ENCODE assay signal across 8 cellular contexts in the genomic region with DNA sequence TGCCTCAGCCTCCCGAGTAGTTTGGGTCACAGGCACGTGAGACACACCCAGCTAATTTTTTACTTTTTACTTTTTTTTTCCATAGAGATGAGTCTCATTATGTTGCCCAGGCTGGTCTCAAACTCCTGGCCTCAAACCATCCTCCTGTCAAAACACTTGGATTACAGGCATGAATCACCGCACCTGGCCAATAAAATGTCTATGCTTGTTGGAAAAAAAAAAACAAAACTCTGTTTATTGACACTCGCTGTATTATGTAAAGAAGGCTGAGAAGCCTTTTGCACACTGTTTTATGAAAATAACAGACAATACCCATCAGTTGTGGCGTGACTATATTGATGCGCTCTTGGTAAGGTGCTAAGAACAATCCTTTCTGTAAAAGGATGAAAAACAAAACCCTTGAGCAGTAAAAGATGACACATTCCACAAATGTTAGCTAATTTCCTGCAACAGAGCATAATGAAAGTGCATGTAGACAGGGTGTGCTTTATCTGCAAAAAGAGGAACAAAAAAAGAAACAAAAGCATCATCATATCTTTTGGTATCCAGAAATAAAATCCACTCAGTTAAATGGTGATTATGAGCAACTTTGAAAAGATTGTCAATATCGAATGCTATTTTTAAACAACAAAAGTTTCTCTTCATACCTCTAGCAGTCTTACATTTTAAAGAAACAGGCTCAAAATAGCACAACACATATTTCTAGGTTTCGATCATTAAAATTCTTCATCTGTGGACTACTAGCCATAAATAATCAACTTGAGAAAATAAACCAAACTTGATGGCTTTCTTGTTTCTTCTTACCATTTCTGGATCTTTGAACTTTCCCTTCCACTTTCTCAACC.
DNase-seq lines count a peak whose midpoint lies in the region; ATAC-seq and TF ChIP-seq lines count a peak whose summit lies in the region.
"Had no signal": no experiment of that assay in that cellular context is flagged by ENCODE, and none has a peak within 500 bp of the region (broad histone marks: within the 10 kb centered on the region; RNA-seq: fewer than 3 reads in every experiment).

No MANE protein-coding gene starts in this region.

- peaks cover 0 to 4% of the 10 kb centered on the region in 2 donors for H3K27me3 Mint-ChIP-seq in stimulated activated naive B cell treated with anti-CD40 and anti-IgM and Interleukin-4, amounts not matched to agents 10 μg/mL and 1 μg/mL and 100 μg/mL, for 72 hours

- H3K27ac Mint-ChIP-seq in stimulated activated naive B cell treated with anti-CD40 and anti-IgM and Interleukin-4, amounts not matched to agents 10 μg/mL and 1 μg/mL and 100 μg/mL, for 72 hours: no peak overlapping the region

- H3K36me3 Mint-ChIP-seq in stimulated activated naive B cell treated with anti-CD40 and anti-IgM and Interleukin-4, amounts not matched to agents 10 μg/mL and 1 μg/mL and 100 μg/mL, for 72 hours: no peaks in the 10 kb centered on the region

- DNase-seq in RWPE2 (ENCODE audit: low spot score) (no peak), NCI-H345 treated with DMSO at 0.1 percent for 48 hours (lab: John Stamatoyannopoulos, UW; ENCODE audit: unreplicated experiment) (no peak), NCI-H510A treated with DMSO at 0.1 percent for 48 hours (lab: John Stamatoyannopoulos, UW) (no peak)
- DNase-seq in stimulated activated naive B cell treated with anti-CD40 and anti-IgM and Interleukin-4, amounts not matched to agents 10 μg/mL and 1 μg/mL and 100 μg/mL, for 72 hours: no peak
- no peak for DNase-seq in NK-92 treated with Interleukin-12 subunit alpha and Interleukin-12 subunit beta, amount 100 ng/mL, for 24 hours (lab: John Stamatoyannopoulos, UW)

- H3K36me3 ChIP-seq in RWPE2 (ENCODE audit: low read depth): no peaks in the 10 kb centered on the region

- H3K4me3 ChIP-seq in RWPE2 (ENCODE audit: severe bottlenecking): no peak overlapping the region
- H3K4me3 ChIP-seq: SK-N-MC had no signal

- peak overlapping the region; percentile 58 for H3K27ac ChIP-seq in RWPE2 (ENCODE audit: poor library complexity, severe bottlenecking)
- H3K27ac ChIP-seq: SK-N-MC had no signal

- ATAC-seq in GM19035 (IDR thresholded peaks at IDR 0.05; ENCODE audit: unreplicated experiment) (peak; percentile 75), HG03039 (IDR thresholded peaks at IDR 0.05; ENCODE audit: unreplicated experiment) (peak; percentile 63), RWPE2 (ENCODE audit: low read depth) (peak; percentile 79)
- peak; percentile 70 to 87 for ATAC-seq in stimulated activated naive B cell treated with anti-CD40 and anti-IgM and Interleukin-4, amounts not matched to agents 10 μg/mL and 1 μg/mL and 100 μg/mL, for 72 hours (replicated peaks)

- no peaks in the 10 kb centered on the region for H3K27me3 ChIP-seq in RWPE2 (ENCODE audit: insufficient read depth, poor library complexity, severe bottlenecking)

- TF ChIP-seq CTCF in RWPE2 (IDR thresholded peaks at IDR 0.05; ENCODE audit: poor library complexity, severe bottlenecking): no peak

- peaks cover 8 to 16% of the 10 kb centered on the region in 2 donors for H3K4me1 Mint-ChIP-seq in stimulated activated naive B cell treated with anti-CD40 and anti-IgM and Interleukin-4, amounts not matched to agents 10 μg/mL and 1 μg/mL and 100 μg/mL, for 72 hours

- H3K9me3 Mint-ChIP-seq in stimulated activated naive B cell treated with anti-CD40 and anti-IgM and Interleukin-4, amounts not matched to agents 10 μg/mL and 1 μg/mL and 100 μg/mL, for 72 hours: no peaks in the 10 kb centered on the region

- H3K4me3 Mint-ChIP-seq in stimulated activated naive B cell treated with anti-CD40 and anti-IgM and Interleukin-4, amounts not matched to agents 10 μg/mL and 1 μg/mL and 100 μg/mL, for 72 hours: no peak overlapping the region

- no peaks in the 10 kb centered on the region for H3K9me3 ChIP-seq in RWPE2 (ENCODE audit: severe bottlenecking)

- peaks cover 13% of the 10 kb centered on the region for H3K4me1 ChIP-seq in RWPE2 (ENCODE audit: insufficient read depth, poor library complexity, severe bottlenecking)
